Comparison of ENCODE assay signal across 1 cellular context in the genomic region with DNA sequence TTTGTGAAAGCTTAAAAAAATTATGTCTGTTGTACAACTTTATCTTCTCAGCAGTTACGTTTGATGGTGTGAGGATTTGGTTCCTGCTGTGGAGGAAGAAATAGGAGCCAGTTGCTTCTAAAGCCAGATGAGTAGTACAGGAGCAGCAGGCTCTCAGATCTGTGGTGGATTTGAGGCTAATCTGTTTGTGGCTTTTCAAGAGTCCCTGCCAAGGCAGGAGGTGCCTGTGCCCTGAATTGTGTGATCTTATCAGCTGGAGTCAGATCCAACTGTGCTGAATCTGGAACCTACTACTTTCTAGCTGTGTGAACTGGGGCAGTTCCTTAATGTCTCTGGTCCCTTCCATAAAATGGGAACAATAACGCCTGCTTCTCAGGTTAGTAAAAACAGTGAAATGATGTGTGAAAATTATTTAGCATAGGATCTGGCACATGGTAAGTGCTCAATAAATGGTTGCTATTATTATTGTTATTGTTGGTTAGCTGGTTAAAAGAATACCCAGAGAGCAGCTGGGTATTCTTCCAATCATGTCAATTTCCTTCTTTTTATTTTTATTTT.
A peak's percentile ranks its signal among the peaks of the same experiment; 100 is the strongest.
TF ChIP-seq lines count a peak whose summit lies in the region.

No MANE protein-coding gene starts in this region.

TF ChIP-seq in HepG2, 621 proteins besides CTCF, POLR2A, EP300 and RAD21 (continues in another document):
- TF ChIP-seq CHD4 (IDR thresholded peaks at IDR 0.05; ENCODE audit: borderline replicate concordance, low read length): 0 out of 2 replicates have a peak, but pooled peaks have one; percentile 51
- TF ChIP-seq, protein P1, sequence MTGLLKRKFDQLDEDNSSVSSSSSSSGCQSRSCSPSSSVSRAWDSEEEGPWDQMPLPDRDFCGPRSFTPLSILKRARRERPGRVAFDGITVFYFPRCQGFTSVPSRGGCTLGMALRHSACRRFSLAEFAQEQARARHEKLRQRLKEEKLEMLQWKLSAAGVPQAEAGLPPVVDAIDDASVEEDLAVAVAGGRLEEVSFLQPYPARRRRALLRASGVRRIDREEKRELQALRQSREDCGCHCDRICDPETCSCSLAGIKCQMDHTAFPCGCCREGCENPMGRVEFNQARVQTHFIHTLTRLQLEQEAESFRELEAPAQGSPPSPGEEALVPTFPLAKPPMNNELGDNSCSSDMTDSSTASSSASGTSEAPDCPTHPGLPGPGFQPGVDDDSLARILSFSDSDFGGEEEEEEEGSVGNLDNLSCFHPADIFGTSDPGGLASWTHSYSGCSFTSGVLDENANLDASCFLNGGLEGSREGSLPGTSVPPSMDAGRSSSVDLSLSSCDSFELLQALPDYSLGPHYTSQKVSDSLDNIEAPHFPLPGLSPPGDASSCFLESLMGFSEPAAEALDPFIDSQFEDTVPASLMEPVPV (CRISPR knock-in tag; IDR thresholded peaks at IDR 0.05): peak; percentile 13; the same call in 1 of the 2 replicates
- no peak for TF ChIP-seq SIN3A (IDR thresholded peaks at IDR 0.05; ENCODE audit: borderline replicate concordance, low read depth, low read length)
- TF ChIP-seq ZNF205 (CRISPR knock-in tag; IDR thresholded peaks at IDR 0.05): no peak
- TF ChIP-seq, protein P2, sequence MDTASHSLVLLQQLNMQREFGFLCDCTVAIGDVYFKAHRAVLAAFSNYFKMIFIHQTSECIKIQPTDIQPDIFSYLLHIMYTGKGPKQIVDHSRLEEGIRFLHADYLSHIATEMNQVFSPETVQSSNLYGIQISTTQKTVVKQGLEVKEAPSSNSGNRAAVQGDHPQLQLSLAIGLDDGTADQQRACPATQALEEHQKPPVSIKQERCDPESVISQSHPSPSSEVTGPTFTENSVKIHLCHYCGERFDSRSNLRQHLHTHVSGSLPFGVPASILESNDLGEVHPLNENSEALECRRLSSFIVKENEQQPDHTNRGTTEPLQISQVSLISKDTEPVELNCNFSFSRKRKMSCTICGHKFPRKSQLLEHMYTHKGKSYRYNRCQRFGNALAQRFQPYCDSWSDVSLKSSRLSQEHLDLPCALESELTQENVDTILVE (CRISPR knock-in tag; IDR thresholded peaks at IDR 0.05): no peak
- TF ChIP-seq IKZF4 (CRISPR knock-in tag; IDR thresholded peaks at IDR 0.05; ENCODE audit: borderline replicate concordance, low read depth, not compliant biosample characterization): no peak
- no peak for TF ChIP-seq ZNF782 (CRISPR knock-in tag; IDR thresholded peaks at IDR 0.05; ENCODE audit: borderline replicate concordance)
- no peak; the same call in 1 of the 2 replicates for TF ChIP-seq SIX4 (CRISPR knock-in tag; IDR thresholded peaks at IDR 0.05)
- TF ChIP-seq, protein P3, sequence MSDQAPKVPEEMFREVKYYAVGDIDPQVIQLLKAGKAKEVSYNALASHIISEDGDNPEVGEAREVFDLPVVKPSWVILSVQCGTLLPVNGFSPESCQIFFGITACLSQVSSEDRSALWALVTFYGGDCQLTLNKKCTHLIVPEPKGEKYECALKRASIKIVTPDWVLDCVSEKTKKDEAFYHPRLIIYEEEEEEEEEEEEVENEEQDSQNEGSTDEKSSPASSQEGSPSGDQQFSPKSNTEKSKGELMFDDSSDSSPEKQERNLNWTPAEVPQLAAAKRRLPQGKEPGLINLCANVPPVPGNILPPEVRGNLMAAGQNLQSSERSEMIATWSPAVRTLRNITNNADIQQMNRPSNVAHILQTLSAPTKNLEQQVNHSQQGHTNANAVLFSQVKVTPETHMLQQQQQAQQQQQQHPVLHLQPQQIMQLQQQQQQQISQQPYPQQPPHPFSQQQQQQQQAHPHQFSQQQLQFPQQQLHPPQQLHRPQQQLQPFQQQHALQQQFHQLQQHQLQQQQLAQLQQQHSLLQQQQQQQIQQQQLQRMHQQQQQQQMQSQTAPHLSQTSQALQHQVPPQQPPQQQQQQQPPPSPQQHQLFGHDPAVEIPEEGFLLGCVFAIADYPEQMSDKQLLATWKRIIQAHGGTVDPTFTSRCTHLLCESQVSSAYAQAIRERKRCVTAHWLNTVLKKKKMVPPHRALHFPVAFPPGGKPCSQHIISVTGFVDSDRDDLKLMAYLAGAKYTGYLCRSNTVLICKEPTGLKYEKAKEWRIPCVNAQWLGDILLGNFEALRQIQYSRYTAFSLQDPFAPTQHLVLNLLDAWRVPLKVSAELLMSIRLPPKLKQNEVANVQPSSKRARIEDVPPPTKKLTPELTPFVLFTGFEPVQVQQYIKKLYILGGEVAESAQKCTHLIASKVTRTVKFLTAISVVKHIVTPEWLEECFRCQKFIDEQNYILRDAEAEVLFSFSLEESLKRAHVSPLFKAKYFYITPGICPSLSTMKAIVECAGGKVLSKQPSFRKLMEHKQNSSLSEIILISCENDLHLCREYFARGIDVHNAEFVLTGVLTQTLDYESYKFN (CRISPR knock-in tag; conservative IDR thresholded peaks at IDR 0.05): peak; percentile 10; the same call in 1 of the 2 replicates
- no peak for TF ChIP-seq ZBTB38 (CRISPR knock-in tag; IDR thresholded peaks at IDR 0.05)
- no peak for TF ChIP-seq ZNF30 (CRISPR knock-in tag; IDR thresholded peaks at IDR 0.05)
- no peak for TF ChIP-seq HOXA7 (CRISPR knock-in tag; IDR thresholded peaks at IDR 0.05)
- TF ChIP-seq, protein P4, sequence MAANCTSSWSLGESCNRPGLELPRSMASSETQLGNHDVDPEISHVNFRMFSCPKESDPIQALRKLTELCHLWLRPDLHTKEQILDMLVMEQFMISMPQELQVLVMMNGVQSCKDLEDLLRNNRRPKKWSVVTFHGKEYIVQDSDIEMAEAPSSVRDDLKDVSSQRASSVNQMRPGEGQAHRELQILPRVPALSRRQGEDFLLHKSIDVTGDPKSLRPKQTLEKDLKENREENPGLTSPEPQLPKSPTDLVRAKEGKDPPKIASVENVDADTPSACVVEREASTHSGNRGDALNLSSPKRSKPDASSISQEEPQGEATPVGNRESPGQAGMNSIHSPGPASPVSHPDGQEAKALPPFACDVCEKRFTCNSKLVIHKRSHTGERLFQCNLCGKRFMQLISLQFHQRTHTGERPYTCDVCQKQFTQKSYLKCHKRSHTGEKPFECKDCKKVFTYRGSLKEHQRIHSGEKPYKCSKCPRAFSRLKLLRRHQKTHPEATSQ (CRISPR knock-in tag; IDR thresholded peaks at IDR 0.05; ENCODE audit: borderline replicate concordance): 0 out of 2 replicates have a peak, but pooled peaks have one; percentile 8
- no peak for TF ChIP-seq ZNF282 (IDR thresholded peaks at IDR 0.05; ENCODE audit: partially characterized antibody)
- TF ChIP-seq, protein P5, sequence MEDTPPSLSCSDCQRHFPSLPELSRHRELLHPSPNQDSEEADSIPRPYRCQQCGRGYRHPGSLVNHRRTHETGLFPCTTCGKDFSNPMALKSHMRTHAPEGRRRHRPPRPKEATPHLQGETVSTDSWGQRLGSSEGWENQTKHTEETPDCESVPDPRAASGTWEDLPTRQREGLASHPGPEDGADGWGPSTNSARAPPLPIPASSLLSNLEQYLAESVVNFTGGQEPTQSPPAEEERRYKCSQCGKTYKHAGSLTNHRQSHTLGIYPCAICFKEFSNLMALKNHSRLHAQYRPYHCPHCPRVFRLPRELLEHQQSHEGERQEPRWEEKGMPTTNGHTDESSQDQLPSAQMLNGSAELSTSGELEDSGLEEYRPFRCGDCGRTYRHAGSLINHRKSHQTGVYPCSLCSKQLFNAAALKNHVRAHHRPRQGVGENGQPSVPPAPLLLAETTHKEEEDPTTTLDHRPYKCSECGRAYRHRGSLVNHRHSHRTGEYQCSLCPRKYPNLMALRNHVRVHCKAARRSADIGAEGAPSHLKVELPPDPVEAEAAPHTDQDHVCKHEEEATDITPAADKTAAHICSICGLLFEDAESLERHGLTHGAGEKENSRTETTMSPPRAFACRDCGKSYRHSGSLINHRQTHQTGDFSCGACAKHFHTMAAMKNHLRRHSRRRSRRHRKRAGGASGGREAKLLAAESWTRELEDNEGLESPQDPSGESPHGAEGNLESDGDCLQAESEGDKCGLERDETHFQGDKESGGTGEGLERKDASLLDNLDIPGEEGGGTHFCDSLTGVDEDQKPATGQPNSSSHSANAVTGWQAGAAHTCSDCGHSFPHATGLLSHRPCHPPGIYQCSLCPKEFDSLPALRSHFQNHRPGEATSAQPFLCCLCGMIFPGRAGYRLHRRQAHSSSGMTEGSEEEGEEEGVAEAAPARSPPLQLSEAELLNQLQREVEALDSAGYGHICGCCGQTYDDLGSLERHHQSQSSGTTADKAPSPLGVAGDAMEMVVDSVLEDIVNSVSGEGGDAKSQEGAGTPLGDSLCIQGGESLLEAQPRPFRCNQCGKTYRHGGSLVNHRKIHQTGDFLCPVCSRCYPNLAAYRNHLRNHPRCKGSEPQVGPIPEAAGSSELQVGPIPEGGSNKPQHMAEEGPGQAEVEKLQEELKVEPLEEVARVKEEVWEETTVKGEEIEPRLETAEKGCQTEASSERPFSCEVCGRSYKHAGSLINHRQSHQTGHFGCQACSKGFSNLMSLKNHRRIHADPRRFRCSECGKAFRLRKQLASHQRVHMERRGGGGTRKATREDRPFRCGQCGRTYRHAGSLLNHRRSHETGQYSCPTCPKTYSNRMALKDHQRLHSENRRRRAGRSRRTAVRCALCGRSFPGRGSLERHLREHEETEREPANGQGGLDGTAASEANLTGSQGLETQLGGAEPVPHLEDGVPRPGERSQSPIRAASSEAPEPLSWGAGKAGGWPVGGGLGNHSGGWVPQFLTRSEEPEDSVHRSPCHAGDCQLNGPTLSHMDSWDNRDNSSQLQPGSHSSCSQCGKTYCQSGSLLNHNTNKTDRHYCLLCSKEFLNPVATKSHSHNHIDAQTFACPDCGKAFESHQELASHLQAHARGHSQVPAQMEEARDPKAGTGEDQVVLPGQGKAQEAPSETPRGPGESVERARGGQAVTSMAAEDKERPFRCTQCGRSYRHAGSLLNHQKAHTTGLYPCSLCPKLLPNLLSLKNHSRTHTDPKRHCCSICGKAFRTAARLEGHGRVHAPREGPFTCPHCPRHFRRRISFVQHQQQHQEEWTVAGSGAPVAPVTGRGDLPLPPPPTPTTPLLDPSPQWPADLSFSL (CRISPR knock-in tag; IDR thresholded peaks at IDR 0.05): 0 out of 2 replicates have a peak, but pooled peaks have one; percentile 22
- TF ChIP-seq ZNF562 (CRISPR knock-in tag; IDR thresholded peaks at IDR 0.05; ENCODE audit: borderline replicate concordance): no peak
- TF ChIP-seq ZNF432 (CRISPR knock-in tag; IDR thresholded peaks at IDR 0.05; ENCODE audit: borderline replicate concordance): no peak
- TF ChIP-seq TBL1XR1 (IDR thresholded peaks at IDR 0.05; ENCODE audit: borderline replicate concordance, low read length, partially characterized antibody): no peak
- TF ChIP-seq SETDB1 (CRISPR knock-in tag; IDR thresholded peaks at IDR 0.05; ENCODE audit: borderline replicate concordance): no peak
- TF ChIP-seq ZNF709 (CRISPR knock-in tag; IDR thresholded peaks at IDR 0.05): 0 out of 2 replicates have a peak, but pooled peaks have one; percentile 28
- TF ChIP-seq DPF2 (CRISPR knock-in tag; IDR thresholded peaks at IDR 0.05; ENCODE audit: borderline replicate concordance, low read depth): no peak; the same call in 1 of the 2 replicates
- 0 out of 2 replicates have a peak, but pooled peaks have one; percentile 10 for TF ChIP-seq ZNF629 (CRISPR knock-in tag; conservative IDR thresholded peaks at IDR 0.05)
- peak; percentile 75; the same call in 1 of the 2 replicates for TF ChIP-seq ZNF768 (CRISPR knock-in tag; IDR thresholded peaks at IDR 0.05)
- TF ChIP-seq, protein P6, sequence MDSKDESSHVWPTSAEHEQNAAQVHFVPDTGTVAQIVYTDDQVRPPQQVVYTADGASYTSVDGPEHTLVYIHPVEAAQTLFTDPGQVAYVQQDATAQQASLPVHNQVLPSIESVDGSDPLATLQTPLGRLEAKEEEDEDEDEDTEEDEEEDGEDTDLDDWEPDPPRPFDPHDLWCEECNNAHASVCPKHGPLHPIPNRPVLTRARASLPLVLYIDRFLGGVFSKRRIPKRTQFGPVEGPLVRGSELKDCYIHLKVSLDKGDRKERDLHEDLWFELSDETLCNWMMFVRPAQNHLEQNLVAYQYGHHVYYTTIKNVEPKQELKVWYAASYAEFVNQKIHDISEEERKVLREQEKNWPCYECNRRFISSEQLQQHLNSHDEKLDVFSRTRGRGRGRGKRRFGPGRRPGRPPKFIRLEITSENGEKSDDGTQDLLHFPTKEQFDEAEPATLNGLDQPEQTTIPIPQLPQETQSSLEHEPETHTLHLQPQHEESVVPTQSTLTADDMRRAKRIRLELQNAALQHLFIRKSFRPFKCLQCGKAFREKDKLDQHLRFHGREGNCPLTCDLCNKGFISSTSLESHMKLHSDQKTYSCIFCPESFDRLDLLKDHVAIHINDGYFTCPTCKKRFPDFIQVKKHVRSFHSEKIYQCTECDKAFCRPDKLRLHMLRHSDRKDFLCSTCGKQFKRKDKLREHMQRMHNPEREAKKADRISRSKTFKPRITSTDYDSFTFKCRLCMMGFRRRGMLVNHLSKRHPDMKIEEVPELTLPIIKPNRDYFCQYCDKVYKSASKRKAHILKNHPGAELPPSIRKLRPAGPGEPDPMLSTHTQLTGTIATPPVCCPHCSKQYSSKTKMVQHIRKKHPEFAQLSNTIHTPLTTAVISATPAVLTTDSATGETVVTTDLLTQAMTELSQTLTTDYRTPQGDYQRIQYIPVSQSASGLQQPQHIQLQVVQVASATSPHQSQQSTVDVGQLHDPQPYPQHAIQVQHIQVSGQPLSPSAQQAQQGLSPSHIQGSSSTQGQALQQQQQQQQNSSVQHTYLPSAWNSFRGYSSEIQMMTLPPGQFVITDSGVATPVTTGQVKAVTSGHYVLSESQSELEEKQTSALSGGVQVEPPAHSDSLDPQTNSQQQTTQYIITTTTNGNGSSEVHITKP (CRISPR knock-in tag; IDR thresholded peaks at IDR 0.05; ENCODE audit: low read depth): no peak
- no peak for TF ChIP-seq CCDC6 (CRISPR knock-in tag; IDR thresholded peaks at IDR 0.05)
- no peak for TF ChIP-seq NCOR1 (IDR thresholded peaks at IDR 0.05; ENCODE audit: borderline replicate concordance, low read length)
- TF ChIP-seq SP140L (CRISPR knock-in tag; IDR thresholded peaks at IDR 0.05; ENCODE audit: borderline replicate concordance): no peak
- no peak for TF ChIP-seq ETV5 (CRISPR knock-in tag; IDR thresholded peaks at IDR 0.05; ENCODE audit: borderline replicate concordance)
- TF ChIP-seq, protein P7, sequence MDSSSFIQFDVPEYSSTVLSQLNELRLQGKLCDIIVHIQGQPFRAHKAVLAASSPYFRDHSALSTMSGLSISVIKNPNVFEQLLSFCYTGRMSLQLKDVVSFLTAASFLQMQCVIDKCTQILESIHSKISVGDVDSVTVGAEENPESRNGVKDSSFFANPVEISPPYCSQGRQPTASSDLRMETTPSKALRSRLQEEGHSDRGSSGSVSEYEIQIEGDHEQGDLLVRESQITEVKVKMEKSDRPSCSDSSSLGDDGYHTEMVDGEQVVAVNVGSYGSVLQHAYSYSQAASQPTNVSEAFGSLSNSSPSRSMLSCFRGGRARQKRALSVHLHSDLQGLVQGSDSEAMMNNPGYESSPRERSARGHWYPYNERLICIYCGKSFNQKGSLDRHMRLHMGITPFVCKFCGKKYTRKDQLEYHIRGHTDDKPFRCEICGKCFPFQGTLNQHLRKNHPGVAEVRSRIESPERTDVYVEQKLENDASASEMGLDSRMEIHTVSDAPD (CRISPR knock-in tag; IDR thresholded peaks at IDR 0.05): peak; percentile 15; the same call in 1 of the 2 replicates
- TF ChIP-seq AKAP8 (CRISPR knock-in tag; IDR thresholded peaks at IDR 0.05): no peak
- TF ChIP-seq KDM1A (CRISPR knock-in tag; IDR thresholded peaks at IDR 0.05): 0 out of 2 replicates have a peak, but pooled peaks have one; percentile 36
- no peak for TF ChIP-seq ZNF10 (CRISPR knock-in tag; IDR thresholded peaks at IDR 0.05; ENCODE audit: borderline replicate concordance, low read depth)
- no peak for TF ChIP-seq ZNF143 (CRISPR knock-in tag; IDR thresholded peaks at IDR 0.05)
- no peak for TF ChIP-seq FOXM1 (CRISPR knock-in tag; IDR thresholded peaks at IDR 0.05)
- TF ChIP-seq ZKSCAN8 (CRISPR knock-in tag; IDR thresholded peaks at IDR 0.05; ENCODE audit: borderline replicate concordance): no peak
- TF ChIP-seq KMT2A (CRISPR knock-in tag; IDR thresholded peaks at IDR 0.05): no peak
- 0 out of 2 replicates have a peak, but pooled peaks have one; percentile 22 for TF ChIP-seq ZNF605 (CRISPR knock-in tag; IDR thresholded peaks at IDR 0.05)
- 0 out of 2 replicates have a peak, but pooled peaks have one; percentile 6 for TF ChIP-seq ZMYM3 (CRISPR knock-in tag; IDR thresholded peaks at IDR 0.05)
